Comparison of ENCODE assay signal across 9 cellular contexts in the genomic region with DNA sequence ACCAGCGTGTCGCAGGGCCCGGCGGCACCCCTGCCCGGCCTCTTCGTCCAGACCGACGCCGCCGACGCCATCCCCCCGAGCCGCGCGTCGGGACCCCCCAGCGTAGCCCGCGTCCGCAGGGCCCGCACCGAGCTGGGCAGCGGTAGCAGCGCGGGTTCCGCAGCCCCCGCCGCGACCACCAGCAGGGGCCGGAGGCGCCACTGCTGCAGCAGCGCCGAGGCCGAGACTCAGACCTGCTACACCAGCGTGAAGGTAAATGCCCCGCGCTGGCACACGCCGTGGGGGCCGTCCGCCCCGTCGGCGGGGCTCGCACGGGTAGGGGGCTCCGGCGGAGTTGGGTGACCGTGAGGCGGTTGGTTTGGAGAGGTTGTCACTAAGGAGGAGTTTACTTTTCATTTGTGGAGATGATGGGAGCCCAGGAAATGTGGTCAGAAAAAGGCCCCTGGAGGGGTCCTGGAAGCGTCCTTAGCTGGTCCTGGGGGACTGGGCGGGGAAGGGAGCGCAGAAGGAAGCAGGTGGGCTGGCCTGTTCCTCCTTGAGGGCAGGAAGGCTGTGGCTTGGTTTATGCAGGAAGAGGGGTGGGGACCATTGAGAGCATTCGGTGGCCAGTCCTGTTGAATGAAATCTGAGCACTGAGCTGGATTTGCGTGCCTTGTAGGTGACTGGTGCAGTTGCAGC. TPM values are rescaled to one million over a fixed set of nuclear protein-coding genes. Genes with fewer than 3 reads are reported as not detected.
DNase-seq lines count a peak whose midpoint lies in the region; ATAC-seq, FAIRE-seq and TF ChIP-seq lines count a peak whose summit lies in the region.
"Had no signal": no experiment of that assay in that cellular context is flagged by ENCODE, and none has a peak within 500 bp of the region (broad histone marks: within the 10 kb centered on the region; RNA-seq: fewer than 3 reads in every experiment).

No MANE protein-coding gene starts in this region.

- FAIRE-seq in H1 (lab: Jason Lieb, UNC), result no peak

- H3K4me2 ChIP-seq in H1 (ENCODE audit: insufficient read depth in 1 of 2, low read depth in 2 of 2, low read length in 2 of 2), result peak overlapping the region; percentile 80 to 87

- peak overlapping the region; percentile 74 for H3K4me3 Mint-ChIP-seq in CD8-positive, alpha-beta T cell

- no peak overlapping the region for H4K5ac ChIP-seq in H1 (ENCODE audit: insufficient read length, low read depth, low read length)

- H3K4me1 Mint-ChIP-seq in CD8-positive, alpha-beta T cell (ENCODE audit: low read depth), result peaks cover 13% of the 10 kb centered on the region

- H2BK5ac ChIP-seq in H1 (ENCODE audit: low read depth, low read length), result no peak overlapping the region

- DNase-seq in CD8-positive, alpha-beta T cell, result no peak
- DNase-seq in NCI-H146 treated with DMSO at 0.1 percent for 48 hours (lab: John Stamatoyannopoulos, UW; ENCODE audit: unreplicated experiment) (peak; percentile 42), H1 (ENCODE audit: low read depth in 1 of 2, low spot score in 2 of 2) (peak; percentile 25 to 65), omental fat pad (ENCODE audit: low spot score) (no peak), kidney glomerular epithelial cell (lab: John Stamatoyannopoulos, UW) (no peak)
- no peak for DNase-seq in activated CD4-positive, alpha-beta T cell treated with anti-CD3 and anti-CD28 coated beads for 48 hours

- H3K4ac ChIP-seq in H1 (replicated peaks; ENCODE audit: insufficient read length, low read depth, low read length), result no peak overlapping the region

- peaks cover 8% of the 10 kb centered on the region for H3K4me1 ChIP-seq in CD8-positive, alpha-beta T cell (ENCODE audit: insufficient read depth, low read length)
- peaks cover 3 to 6% (median 5%) of the 10 kb centered on the region in 4 experiments; a peak in 3 of 7 replicates for H3K4me1 ChIP-seq in H1 (replicated peaks in 1 of 4; ENCODE audit: control insufficient read depth in 3 of 4, insufficient read depth in 4 of 4, low read length in 3 of 4)

- H2AFZ ChIP-seq in H1 (ENCODE audit: low read length), result peak overlapping the region; percentile 42; the same call in 1 of the 2 replicates

- no peaks in the 10 kb centered on the region for H3K79me1 ChIP-seq in H1 (ENCODE audit: low read depth, low read length)

- H3K9me3 ChIP-seq in CD8-positive, alpha-beta T cell (ENCODE audit: low read length), result no peaks in the 10 kb centered on the region
- no peaks in the 10 kb centered on the region for H3K9me3 ChIP-seq in H1 (ENCODE audit: insufficient read depth in 2 of 2, low read depth in 1 of 2, low read length in 1 of 2)

- no peak overlapping the region for H4K91ac ChIP-seq in H1 (replicated peaks; ENCODE audit: insufficient read length, low read length)

- H3K4me3 ChIP-seq in CD8-positive, alpha-beta T cell (ENCODE audit: low read depth, low read length), result peak overlapping the region; percentile 37
- peak overlapping the region; percentile 49 to 74 (median 52) for H3K4me3 ChIP-seq in H1 (ENCODE audit: extremely low read depth in 1 of 4, insufficient read depth in 2 of 4, low read depth in 3 of 4, low read length in 4 of 4)

- no peak overlapping the region for H2BK15ac ChIP-seq in H1 (ENCODE audit: low read length)

- H3K27me3 Mint-ChIP-seq in CD8-positive, alpha-beta T cell (ENCODE audit: low read depth), result peaks cover 67% of the 10 kb centered on the region

- no peak for TF ChIP-seq EP300 in H1 (IDR thresholded peaks at IDR 0.05; ENCODE audit: borderline replicate concordance in 1 of 2, low read depth in 2 of 2, low read length in 2 of 2)

- H3K23me2 ChIP-seq in H1 (ENCODE audit: low read depth, low read length), result peaks cover 10% of the 10 kb centered on the region; the same call in 1 of the 2 replicates

- H3K27ac ChIP-seq in CD8-positive, alpha-beta T cell (ENCODE audit: low read depth, low read length), result no peak overlapping the region
- H3K27ac ChIP-seq in H1 (ENCODE audit: low read depth, low read length), result no peak overlapping the region
- H3K27ac ChIP-seq: epithelial cell of prostate had no signal

- H3K36me3 Mint-ChIP-seq in CD8-positive, alpha-beta T cell, result no peaks in the 10 kb centered on the region

- intact Hi-C loops in CD8-positive, alpha-beta T cell (cut with DNase I, micrococcal nuclease), result no loop called here

- no peak overlapping the region for H4K8ac ChIP-seq in H1 (ENCODE audit: extremely low read depth, insufficient read depth, low read length)

- ATAC-seq in CD8-positive, alpha-beta T cell, result no peak
- ATAC-seq in omental fat pad (ENCODE audit: low FRiP score), result peak; percentile 35
- no peak for ATAC-seq in GM21528 (IDR thresholded peaks at IDR 0.05; ENCODE audit: low FRiP score, unreplicated experiment)
- ATAC-seq in GM21381 (IDR thresholded peaks at IDR 0.05; ENCODE audit: unreplicated experiment), result no peak

- CTCF ChIA-PET in CD8-positive, alpha-beta T cell (lab: Charles Lee), result interaction anchor here (0.7 kb wide), 1 partner anchor 8 kb away, joined by 3 read pairs; no protein-coding TSS in a partner anchor
- CTCF ChIA-PET in H1 (lab: Charles Lee; ENCODE audit: partially characterized antibody), result interaction anchor here (0.9 kb wide), 1 partner anchor 30 kb away, joined by 3 read pairs; no protein-coding TSS in a partner anchor

- H3K36me3 ChIP-seq in CD8-positive, alpha-beta T cell (ENCODE audit: insufficient read depth, low read length), result no peaks in the 10 kb centered on the region
- no peaks in the 10 kb centered on the region; a peak in 1 of 8 replicates for H3K36me3 ChIP-seq in H1 (ENCODE audit: control insufficient read depth in 2 of 4, insufficient read depth in 4 of 4, low read length in 3 of 4)

- H2BK120ac ChIP-seq in H1 (replicated peaks; ENCODE audit: low read depth, low read length), result no peak overlapping the region

- TF ChIP-seq POLR2A in H1 (IDR thresholded peaks at IDR 0.05; ENCODE audit: control extremely low read depth in 1 of 2, low read depth in 2 of 2, low read length in 2 of 2), result no peak

- no peak for TF ChIP-seq RAD21 in H1 (IDR thresholded peaks at IDR 0.05 in 1 of 2, conservative IDR thresholded peaks at IDR 0.05 in 1 of 2; ENCODE audit: low read depth in 2 of 2, low read length in 2 of 2)

- TF ChIP-seq CTCF in CD8-positive, alpha-beta T cell (IDR thresholded peaks at IDR 0.05), result no peak
- TF ChIP-seq CTCF in H1 (IDR thresholded peaks at IDR 0.05; ENCODE audit: control extremely low read depth in 1 of 3, insufficient read depth in 1 of 3, low read depth in 1 of 3, low read length in 3 of 3) (no peak), omental fat pad (IDR thresholded peaks at IDR 0.05) (no peak)

- peaks cover 3% of the 10 kb centered on the region for H3K27me3 ChIP-seq in CD8-positive, alpha-beta T cell (ENCODE audit: insufficient read depth, low read length)
- H3K27me3 ChIP-seq in H1 (replicated peaks in 1 of 4; ENCODE audit: control insufficient read depth in 3 of 4, extremely low read depth in 1 of 4, insufficient read depth in 3 of 4, low read length in 3 of 4), result peaks cover 15 to 51% (median 40%) of the 10 kb centered on the region in 4 experiments

- no peaks in the 10 kb centered on the region for H4K20me1 ChIP-seq in H1 (replicated peaks in 1 of 2; ENCODE audit: control insufficient read depth in 1 of 2, insufficient read depth in 2 of 2, low read length in 2 of 2)

- no peak overlapping the region for H2BK20ac ChIP-seq in H1 (ENCODE audit: low read length)

- no peak overlapping the region for H3K14ac ChIP-seq in H1 (ENCODE audit: insufficient read length)

- no peak overlapping the region for H3K23ac ChIP-seq in H1 (ENCODE audit: insufficient read length)

- H2AK5ac ChIP-seq in H1 (ENCODE audit: low read depth, low read length), result no peak overlapping the region

- POLR2A ChIA-PET in CD8-positive, alpha-beta T cell (lab: Charles Lee), result no interaction called here
- POLR2A ChIA-PET in H1 (lab: Charles Lee; ENCODE audit: partially characterized antibody), result interaction anchor here (0.7 kb wide), 1 partner anchor 1810 kb away, joined by 3 read pairs; no protein-coding TSS in a partner anchor

- no peaks in the 10 kb centered on the region for H3K9me3 Mint-ChIP-seq in CD8-positive, alpha-beta T cell

- no peak overlapping the region for H2BK12ac ChIP-seq in H1 (ENCODE audit: low read depth, low read length)

- H3K27ac Mint-ChIP-seq in CD8-positive, alpha-beta T cell, result no peak overlapping the region

- no peaks in the 10 kb centered on the region for H3K79me2 ChIP-seq in H1 (ENCODE audit: control insufficient read depth in 1 of 2, insufficient read depth in 2 of 2, low read length in 2 of 2)

- no peak overlapping the region for H3K9ac ChIP-seq in H1 (replicated peaks in 1 of 4; ENCODE audit: extremely low read depth in 1 of 4, low read depth in 3 of 4, low read length in 3 of 4)

- H3K56ac ChIP-seq in H1 (replicated peaks; ENCODE audit: insufficient read length, low read depth, low read length), result no peak overlapping the region

- no peak overlapping the region for H3K18ac ChIP-seq in H1 (ENCODE audit: extremely low read depth, low read length)

- WGBS in H1 (ENCODE audit: extremely low coverage in 1 of 2, insufficient coverage in 1 of 2, insufficient read length in 1 of 2, insufficient replicate concordance in 2 of 2, low coverage in 1 of 2, low lambda C conversion rate in 2 of 2, missing lambda C conversion rate in 1 of 2), 2 experiments, result 3% methylated on average over 47 of the region's 55 CpGs; no CpG with 5 or more reads in 1 of the 2 experiments

TF ChIP-seq in H1, 55 proteins besides CTCF, POLR2A, EP300 and RAD21 (continues in another document):
- TF ChIP-seq CBX8 (IDR thresholded peaks at IDR 0.05; ENCODE audit: borderline replicate concordance, low read depth, low read length) (no peak), SRF (IDR thresholded peaks at IDR 0.05; ENCODE audit: low read depth, low read length) (no peak), KDM4A (IDR thresholded peaks at IDR 0.05; ENCODE audit: low read depth, low read length, severe bottlenecking) (peak; percentile 78), SUZ12 (IDR thresholded peaks at IDR 0.05; ENCODE audit: low read length) (peak; percentile 82), RBBP5 (IDR thresholded peaks at IDR 0.05; ENCODE audit: borderline replicate concordance, low read depth, low read length) (0 out of 2 replicates have a peak, but pooled peaks have one; percentile 28), SIN3A (conservative IDR thresholded peaks at IDR 0.05 in 1 of 2, IDR thresholded peaks at IDR 0.05 in 1 of 2; ENCODE audit: low read depth in 1 of 2, low read length in 2 of 2) (0 out of 4 replicates have a peak, but pooled peaks of 1 of the 2 experiments have one; percentile 22)

RNA-seq across cellular contexts. Expression of a gene that starts 0.7 kb away (rescaled TPM):
- not detected for total RNA-seq in CD8-positive, alpha-beta T cell
- 0.27 and 1.1 TPM in 2 replicates for total RNA-seq in H1 (2021; fragmentation: NEBNext Ultra II Directional; extraction: Animal tissue kit (Norgen Biotek cat#: 25700))
- 0.20 and 0.32 TPM in 2 replicates for polyA plus RNA-seq in H1 (2011; rRNA removed)
- 0.25 TPM for polyA plus RNA-seq in H1 (2011; cell fraction: cytosol; rRNA removed)
- 1.1 TPM for polyA plus RNA-seq in H1 (2011; cell fraction: nucleus; rRNA removed)
- polyA plus RNA-seq in H1 (2012, experiment 1 of 2), result 0.52 to 0.74 TPM (median 0.63 TPM) in 4 replicates
- polyA plus RNA-seq in H1 (2012, experiment 2 of 2), result 0.07 TPM
- polyA plus RNA-seq in H1 (2013, experiment 1 of 2), result 0.26 TPM
- polyA plus RNA-seq in H1 (2013, experiment 2 of 2), result 0.24 TPM
- 0.54 and 0.80 TPM in 2 replicates for polyA minus RNA-seq in H1 (2011; rRNA and poly(A)+ RNA removed)
- 0.51 TPM for polyA minus RNA-seq in H1 (2011; cell fraction: cytosol; rRNA and poly(A)+ RNA removed)
- 1.6 TPM for polyA minus RNA-seq in H1 (2011; cell fraction: nucleus; rRNA and poly(A)+ RNA removed)
- 10 to 100 TPM; 20.5 to 53.1 (median 36.9) TPM for total RNA-seq in omental fat pad

Comparison
In these comparisons a context has a peak if more than half of its experiments do, and no peak if none do; other contexts are left out.
1. DNase-seq: peak in NCI-H146 treated with DMSO at 0.1 percent for 48 hours (single experiment) and H1 (2 of 2); none in CD8-positive, alpha-beta T cell (0 of 7), omental fat pad (single experiment), kidney glomerular epithelial cell (single experiment) and activated CD4-positive, alpha-beta T cell treated with anti-CD3 and anti-CD28 coated beads for 48 hours (single experiment).
2. RNA of a gene that starts 0.7 kb away (total RNA-seq): 20.5 to 53.1 TPM in omental fat pad; 0.27 to 1.1 TPM in H1 and not detected in CD8-positive, alpha-beta T cell; every median in the first group is over 10 times any median in the second.